In genomic region chr13:36418022-36418805, GRCh38 we compare ENCODE assay signal across 1 cellular context.
TF ChIP-seq lines count a peak whose summit lies in the region.

No MANE protein-coding gene starts in this region.

TF ChIP-seq in GM12878, 131 proteins besides CTCF, POLR2A, EP300 and RAD21 (continues in another document):
- TF ChIP-seq TCF3 (IDR thresholded peaks at IDR 0.05; ENCODE audit: borderline replicate concordance, insufficient read depth, low read depth, low read length): no peak
- TF ChIP-seq ZNF207 (IDR thresholded peaks at IDR 0.05; ENCODE audit: borderline replicate concordance): no peak
- no peak for TF ChIP-seq SP1 (IDR thresholded peaks at IDR 0.05; ENCODE audit: low read depth, low read length)
- no peak for TF ChIP-seq NR2C1 (IDR thresholded peaks at IDR 0.05)
- peak; percentile 53; the same call in 1 of the 2 replicates for TF ChIP-seq CHD2 (IDR thresholded peaks at IDR 0.05; ENCODE audit: borderline replicate concordance, low read depth, low read length)
- peak; percentile 51; the same call in 1 of the 2 replicates for TF ChIP-seq GATAD2B (conservative IDR thresholded peaks at IDR 0.05; ENCODE audit: low read depth)
- TF ChIP-seq JUNB (IDR thresholded peaks at IDR 0.05): peak; percentile 86
- TF ChIP-seq CEBPZ (IDR thresholded peaks at IDR 0.05; ENCODE audit: low read depth, low read length): no peak
- no peak for TF ChIP-seq NKRF (conservative IDR thresholded peaks at IDR 0.05)
- peak; percentile 97 for TF ChIP-seq ZNF217 (IDR thresholded peaks at IDR 0.05)
- no peak for TF ChIP-seq FOS (IDR thresholded peaks at IDR 0.05; ENCODE audit: borderline replicate concordance, extremely low read depth, insufficient read length)
- no peak for TF ChIP-seq MAX (IDR thresholded peaks at IDR 0.05; ENCODE audit: low read depth, low read length)
- TF ChIP-seq SKIL (IDR thresholded peaks at IDR 0.05; ENCODE audit: low read depth, poor library complexity, severe bottlenecking): peak; percentile 40
- no peak for TF ChIP-seq NFYA (IDR thresholded peaks at IDR 0.05; ENCODE audit: borderline replicate concordance, low read depth, low read length)
- TF ChIP-seq POU2F2 (IDR thresholded peaks at IDR 0.05; ENCODE audit: borderline replicate concordance, low read depth, low read length): no peak
- TF ChIP-seq RUNX3 (IDR thresholded peaks at IDR 0.05; ENCODE audit: low read length): peak; percentile 81
- no peak for TF ChIP-seq HDAC2 (IDR thresholded peaks at IDR 0.05)
- no peak for TF ChIP-seq SMAD5 (IDR thresholded peaks at IDR 0.05; ENCODE audit: low read depth)
- no peak for TF ChIP-seq STAT3 (IDR thresholded peaks at IDR 0.05; ENCODE audit: low read depth, low read length)
- no peak for TF ChIP-seq HDGF (IDR thresholded peaks at IDR 0.05)
- no peak for TF ChIP-seq NRF1 (conservative IDR thresholded peaks at IDR 0.05; ENCODE audit: low read depth, low read length)
- TF ChIP-seq IKZF2 (IDR thresholded peaks at IDR 0.05): peak; percentile 81 to 83
- no peak for TF ChIP-seq RB1 (IDR thresholded peaks at IDR 0.05; ENCODE audit: borderline replicate concordance)
- no peak for TF ChIP-seq ZBTB33 (IDR thresholded peaks at IDR 0.05)
- no peak for TF ChIP-seq ZSCAN29 (IDR thresholded peaks at IDR 0.05)
- peak; percentile 86 for TF ChIP-seq ATF7 (IDR thresholded peaks at IDR 0.05; ENCODE audit: low read depth)
- TF ChIP-seq PKNOX1 (IDR thresholded peaks at IDR 0.05): peak; percentile 2; the same call in 1 of the 2 replicates
- no peak for TF ChIP-seq TARDBP (IDR thresholded peaks at IDR 0.05; ENCODE audit: borderline replicate concordance)
- TF ChIP-seq ZNF274 (IDR thresholded peaks at IDR 0.05; ENCODE audit: insufficient read depth, insufficient read length): no peak
- TF ChIP-seq EZH2 (IDR thresholded peaks at IDR 0.05; ENCODE audit: borderline replicate concordance, control insufficient read depth, low read depth, low read length): no peak
- TF ChIP-seq SREBF2 (IDR thresholded peaks at IDR 0.05; ENCODE audit: low read length): no peak
- TF ChIP-seq ZNF384 (IDR thresholded peaks at IDR 0.05; ENCODE audit: borderline replicate concordance, low read depth, low read length): no peak
- no peak for TF ChIP-seq BCLAF1 (IDR thresholded peaks at IDR 0.05)
- no peak for TF ChIP-seq TCF7 (IDR thresholded peaks at IDR 0.05; ENCODE audit: borderline replicate concordance)
- peak; percentile 21; the same call in 1 of the 2 replicates for TF ChIP-seq PAX5 (IDR thresholded peaks at IDR 0.05; ENCODE audit: borderline replicate concordance, low read depth, low read length)
- TF ChIP-seq IKZF1 (conservative IDR thresholded peaks at IDR 0.05): peak; percentile 78
- TF ChIP-seq RFX5 (IDR thresholded peaks at IDR 0.05; ENCODE audit: low read depth, low read length): no peak
- TF ChIP-seq RBBP5 (conservative IDR thresholded peaks at IDR 0.05): no peak
- TF ChIP-seq EGR1 (IDR thresholded peaks at IDR 0.05; ENCODE audit: borderline replicate concordance in 1 of 2, low read depth in 2 of 2, low read length in 2 of 2): no peak
- no peak for TF ChIP-seq PAX8 (IDR thresholded peaks at IDR 0.05)
- peak; percentile 88 for TF ChIP-seq SPI1 (IDR thresholded peaks at IDR 0.05; ENCODE audit: borderline replicate concordance, insufficient read depth, low read depth, low read length)
- no peak for TF ChIP-seq SUPT20H (IDR thresholded peaks at IDR 0.05; ENCODE audit: borderline replicate concordance, control insufficient read depth, low read depth, low read length)
- TF ChIP-seq LARP7 (IDR thresholded peaks at IDR 0.05): no peak
- no peak for TF ChIP-seq USF1 (IDR thresholded peaks at IDR 0.05; ENCODE audit: borderline replicate concordance, extremely low read length, insufficient read depth, low read depth, low read length)
- no peak for TF ChIP-seq HCFC1 (IDR thresholded peaks at IDR 0.05; ENCODE audit: low read length)
- no peak for TF ChIP-seq CREB1 (IDR thresholded peaks at IDR 0.05; ENCODE audit: low read depth)
- TF ChIP-seq MYB (IDR thresholded peaks at IDR 0.05; ENCODE audit: borderline replicate concordance, low read depth, low read length): no peak
- TF ChIP-seq SRF (IDR thresholded peaks at IDR 0.05; ENCODE audit: low read depth in 2 of 2, low read length in 2 of 2): no peak
- no peak for TF ChIP-seq KLF5 (IDR thresholded peaks at IDR 0.05; ENCODE audit: partially characterized antibody)
- TF ChIP-seq ZNF622 (IDR thresholded peaks at IDR 0.05): no peak
- TF ChIP-seq BMI1 (IDR thresholded peaks at IDR 0.05; ENCODE audit: borderline replicate concordance): peak; percentile 56; the same call in 1 of the 2 replicates
- peak; percentile 90 for TF ChIP-seq DPF2 (IDR thresholded peaks at IDR 0.05)
- no peak for TF ChIP-seq IRF3 (IDR thresholded peaks at IDR 0.05)
- TF ChIP-seq MXI1 (IDR thresholded peaks at IDR 0.05; ENCODE audit: low read depth, low read length): no peak
- peak; percentile 68; the same call in 1 of the 2 replicates for TF ChIP-seq NFIC (IDR thresholded peaks at IDR 0.05; ENCODE audit: low read depth, low read length)
- TF ChIP-seq KDM1A (IDR thresholded peaks at IDR 0.05; ENCODE audit: borderline replicate concordance): no peak
- TF ChIP-seq NFXL1 (IDR thresholded peaks at IDR 0.05; ENCODE audit: borderline replicate concordance): no peak
- TF ChIP-seq HDAC6 (IDR thresholded peaks at IDR 0.05; ENCODE audit: unreplicated experiment): no peak
- TF ChIP-seq POLR2AphosphoS2 (IDR thresholded peaks at IDR 0.05; ENCODE audit: low read depth, low read length): no peak
- TF ChIP-seq BACH1 (IDR thresholded peaks at IDR 0.05; ENCODE audit: borderline replicate concordance): peak; percentile 85; the same call in 1 of the 2 replicates
- peak; percentile 60; the same call in 1 of the 2 replicates for TF ChIP-seq NBN (IDR thresholded peaks at IDR 0.05)
